In genomic region chr9:113464672-113465271, GRCh38 we compare ENCODE assay signal across 14 cellular contexts. TPM values are rescaled to one million over a fixed set of nuclear protein-coding genes. Genes with fewer than 3 reads are reported as not detected.
A peak's percentile ranks its signal among the peaks of the same experiment; 100 is the strongest.
DNase-seq lines count a peak whose midpoint lies in the region; ATAC-seq and TF ChIP-seq lines count a peak whose summit lies in the region.
"Had no signal": no experiment of that assay in that cellular context is flagged by ENCODE, and none has a peak within 500 bp of the region (broad histone marks: within the 10 kb centered on the region; RNA-seq: fewer than 3 reads in every experiment).

No MANE protein-coding gene starts in this region.

- ATAC-seq in left cardiac atrium (no peak), GM18498 (IDR thresholded peaks at IDR 0.05; ENCODE audit: unreplicated experiment) (no peak), GM18907 (IDR thresholded peaks at IDR 0.05; ENCODE audit: unreplicated experiment) (no peak)

- H4K20me1 ChIP-seq in osteoblast (ENCODE audit: insufficient read depth, low read length), result no peaks in the 10 kb centered on the region

- H3K9me3 ChIP-seq in right atrium auricular region, result no peaks in the 10 kb centered on the region
- H3K9me3 ChIP-seq in duodenal mucosa (ENCODE audit: control insufficient read depth in 1 of 2, low read length in 2 of 2), result no peaks in the 10 kb centered on the region
- H3K9me3 ChIP-seq in osteoblast (ENCODE audit: low read depth, low read length), result no peaks in the 10 kb centered on the region
- no peaks in the 10 kb centered on the region for H3K9me3 ChIP-seq in ovary
- H3K9me3 ChIP-seq: vagina had no signal

- H3K27me3 ChIP-seq in right atrium auricular region (no peaks in the 10 kb centered on the region), duodenal mucosa (ENCODE audit: control insufficient read depth in 1 of 2, insufficient read depth in 2 of 2, low read length in 2 of 2) (no peaks in the 10 kb centered on the region), osteoblast (ENCODE audit: insufficient read depth, low read length) (peaks cover 8% of the 10 kb centered on the region), ovary (no peaks in the 10 kb centered on the region)
- H3K27me3 ChIP-seq: vagina had no signal

- H3K4me1 ChIP-seq in right atrium auricular region (peaks cover 0 to 17% of the 10 kb centered on the region in 2 donors), duodenal mucosa (ENCODE audit: control insufficient read depth in 1 of 2, insufficient read depth in 2 of 2, low read length in 2 of 2) (peaks cover 19 to 23% of the 10 kb centered on the region in 2 donors), osteoblast (ENCODE audit: insufficient read depth, low read length) (no peaks in the 10 kb centered on the region), ovary (ENCODE audit: insufficient read depth) (peaks cover 2% of the 10 kb centered on the region)

- TF ChIP-seq POLR2A in ovary (IDR thresholded peaks at IDR 0.05), result no peak

- no peak overlapping the region for H3K4me2 ChIP-seq in osteoblast (ENCODE audit: insufficient read depth, low read length)

- peak overlapping the region; percentile 43 to 51 for H3K4me3 ChIP-seq in right atrium auricular region
- H3K4me3 ChIP-seq in duodenal mucosa (ENCODE audit: low read depth in 1 of 2, low read length in 2 of 2), result peak overlapping the region; percentile 70 to 77
- H3K4me3 ChIP-seq in osteoblast (ENCODE audit: insufficient read depth, low read length), result no peak overlapping the region
- H3K4me3 ChIP-seq in ovary, result no peak overlapping the region

- H2AFZ ChIP-seq in osteoblast (ENCODE audit: low read length), result no peak overlapping the region

- no peaks in the 10 kb centered on the region for H3K79me2 ChIP-seq in osteoblast (ENCODE audit: insufficient read depth, low read length)

- no peak for TF ChIP-seq EP300 in ovary (IDR thresholded peaks at IDR 0.05)

- TF ChIP-seq CTCF in right atrium auricular region (IDR thresholded peaks at IDR 0.05), result no peak
- TF ChIP-seq CTCF in osteoblast (IDR thresholded peaks at IDR 0.05; ENCODE audit: extremely low read depth, low read depth, low read length), result no peak
- TF ChIP-seq CTCF in ovary (IDR thresholded peaks at IDR 0.05), result no peak

- DNase-seq in right atrium auricular region (ENCODE audit: low spot score) (peak; percentile 38), left cardiac atrium (no peak), osteoblast (ENCODE audit: insufficient read length, low spot score, missing footprints) (peak; percentile 66), ovary (no peak)
- DNase-seq in activated CD4-positive, alpha-beta T cell treated with anti-CD3 and anti-CD28 coated beads for 1 hour, result no peak
- DNase-seq: activated CD4-positive, alpha-beta T cell treated with anti-CD3 and anti-CD28 coated beads, Interleukin-2, amount 10 ng/mL, durations not matched to agents 7 days and 5 days; activated gamma-delta T cell treated with Interleukin-2 at 50 U/mL for 16 hours; central memory CD4-positive, alpha-beta T cell; GF-D8 had no signal

- peak overlapping the region; percentile 21 to 58 for H3K9ac ChIP-seq in duodenal mucosa (ENCODE audit: low read depth in 1 of 2, low read length in 2 of 2)

- WGBS in ovary, 3 donors, result 91 to 95% (median 92%) methylated on average over 5 of the region's 5 CpGs

- peak overlapping the region; percentile 74 to 89 for H3K27ac ChIP-seq in right atrium auricular region
- no peak overlapping the region for H3K27ac ChIP-seq in duodenal mucosa (ENCODE audit: low read depth, low read length)
- no peak overlapping the region for H3K27ac ChIP-seq in osteoblast (ENCODE audit: low read depth, low read length)
- H3K27ac ChIP-seq in ovary, result no peak overlapping the region
- H3K27ac ChIP-seq: epithelial cell of prostate, vagina had no signal

- H3K36me3 ChIP-seq in right atrium auricular region, result no peaks in the 10 kb centered on the region
- H3K36me3 ChIP-seq in duodenal mucosa (ENCODE audit: control insufficient read depth in 1 of 2, insufficient read depth in 2 of 2, low read length in 2 of 2), result no peaks in the 10 kb centered on the region
- H3K36me3 ChIP-seq in osteoblast (ENCODE audit: insufficient read depth, low read length), result no peaks in the 10 kb centered on the region
- H3K36me3 ChIP-seq in ovary, result no peaks in the 10 kb centered on the region
- H3K36me3 ChIP-seq: vagina had no signal

- intact Hi-C loops in left cardiac atrium (cut with DNase I) (loop anchor here in 1 of 2 donors (5.0 kb wide), 1 partner anchor 33 kb away; no protein-coding TSS in a partner anchor), ovary (cut with DNase I) (no loop called here)

RNA-seq across cellular contexts. Expression of gene RGS3, which starts 1.2 kb away (rescaled TPM):
- total RNA-seq in right atrium auricular region (100 to 1,000 TPM; 112 to 184 TPM), left cardiac atrium (100 to 1,000 TPM; 124 to 131 TPM), osteoblast (77.4 and 99.3 TPM in 2 replicates), ovary (10 to 100 TPM in 6 of 7 donors, 1 to 10 TPM in 1; 6.1 to 49.3 (median 15.9) TPM)
- polyA plus RNA-seq in ovary, result 10 to 100 TPM; 15.0 to 15.4 TPM

RNA-seq across cellular contexts. Expression of gene C9orf43, which starts 54.2 kb away (rescaled TPM):
- not detected for total RNA-seq in right atrium auricular region
- total RNA-seq in left cardiac atrium, result under 1 TPM; 0.21 to 0.29 TPM
- 0.36 and 0.88 TPM in 2 replicates for total RNA-seq in osteoblast
- under 1 TPM; 0.48 to 0.92 (median 0.84) TPM for total RNA-seq in ovary
- polyA plus RNA-seq in ovary, result 1 to 10 TPM in 1 of 2 donors, under 1 TPM in 1; 0.46 to 1.2 TPM
- total RNA-seq: vagina had no signal

RNA-seq across cellular contexts. Expression of gene POLE3, which starts 54.3 kb away (rescaled TPM):
- total RNA-seq in right atrium auricular region (10 to 100 TPM; 17.9 to 21.5 TPM), left cardiac atrium (10 to 100 TPM; 21.9 to 22.9 TPM), osteoblast (30.8 and 34.5 TPM in 2 replicates), ovary (10 to 100 TPM; 12.3 to 27.5 (median 24.2) TPM)
- polyA plus RNA-seq in ovary, result 10 to 100 TPM; 28.2 to 53.6 TPM

Comparison
In these comparisons a context has a peak if more than half of its experiments do, and no peak if none do; other contexts are left out.
1. DNase-seq: peak in right atrium auricular region (single experiment) and osteoblast (single experiment); none in left cardiac atrium (single experiment), ovary (0 of 5) and activated CD4-positive, alpha-beta T cell treated with anti-CD3 and anti-CD28 coated beads for 1 hour (single experiment).
2. H3K27ac ChIP-seq: peak in right atrium auricular region (2 of 2); none in duodenal mucosa (single experiment), osteoblast (single experiment) and ovary (0 of 2).
3. H3K4me3 ChIP-seq: peak in right atrium auricular region (2 of 2) and duodenal mucosa (2 of 2); none in osteoblast (single experiment) and ovary (single experiment).